In genomic region chr4:47837582-47838294, GRCh38 we compare ENCODE assay signal across 8 cellular contexts. TPM values are rescaled to one million over a fixed set of nuclear protein-coding genes. Genes with fewer than 3 reads are reported as not detected.
DNase-seq lines count a peak whose midpoint lies in the region; ATAC-seq, FAIRE-seq and TF ChIP-seq lines count a peak whose summit lies in the region.

CORIN (minus strand) TSS chr4:47838067; CDS start chr4:47837949, 118 bp downstream.

- no peak for FAIRE-seq in pancreas (lab: Jason Lieb, UNC)

- H3K9me3 Mint-ChIP-seq in activated CD8-positive, alpha-beta memory T cell treated with anti-CD3 and anti-CD28 coated beads, Interleukin-2, amount 10 ng/mL, durations not matched to agents 7 days and 5 days (ENCODE audit: low read depth): no peaks in the 10 kb centered on the region

- ATAC-seq in HG03378 (IDR thresholded peaks at IDR 0.05; ENCODE audit: unreplicated experiment): peak; percentile 1
- peak; percentile 26 for ATAC-seq in activated CD8-positive, alpha-beta memory T cell treated with anti-CD3 and anti-CD28 coated beads, Interleukin-2, amount 10 ng/mL, durations not matched to agents 7 days and 5 days
- peak; percentile 7 for ATAC-seq in gastroesophageal sphincter
- ATAC-seq in pancreas: peak; percentile 58 to 65 (median 62)
- ATAC-seq in GM18519 (IDR thresholded peaks at IDR 0.05; ENCODE audit: low FRiP score, unreplicated experiment): no peak

- H3K9me3 ChIP-seq in gastroesophageal sphincter (peaks cover 0 to 5% (median 0%) of the 10 kb centered on the region in 3 donors), pancreas (no peaks in the 10 kb centered on the region)

- TF ChIP-seq EP300 in gastroesophageal sphincter (IDR thresholded peaks at IDR 0.05): no peak

- H3K36me3 ChIP-seq in gastroesophageal sphincter (no peaks in the 10 kb centered on the region), pancreas (no peaks in the 10 kb centered on the region)

- H3K27ac ChIP-seq in gastroesophageal sphincter: peak within 1 kb of the TSS in 1 of 4 donors; percentile 46
- H3K27ac ChIP-seq in pancreas: no peak within 1 kb of the TSS

- intact Hi-C loops in pancreas (cut with DNase I): loop anchor here in 2 of 3 donors (10.0 kb wide), 3 partner anchors 133 to 163 kb away; no protein-coding TSS in a partner anchor

- 11 to 18% methylated on average over 3 to 18 of the region's 45 CpGs for WGBS in gastroesophageal sphincter (ENCODE audit: low coverage in 1 of 2), 2 donors
- WGBS in pancreas, 2 donors: 2 to 3% methylated on average over 45 of the region's 45 CpGs

- H3K4me1 ChIP-seq in gastroesophageal sphincter: peaks cover 0 to 35% (median 19%) of the 10 kb centered on the region in 3 donors
- H3K4me1 ChIP-seq in pancreas: peaks cover 0 to 7% (median 5%) of the 10 kb centered on the region in 3 donors

- H3K4me3 Mint-ChIP-seq in activated CD8-positive, alpha-beta memory T cell treated with anti-CD3 and anti-CD28 coated beads, Interleukin-2, amount 10 ng/mL, durations not matched to agents 7 days and 5 days: peak within 1 kb of the TSS; percentile 74

- H3K27me3 ChIP-seq in gastroesophageal sphincter (no peaks in the 10 kb centered on the region), pancreas (peaks cover 0 to 2% (median 0%) of the 10 kb centered on the region in 4 donors)

- peaks cover 19% of the 10 kb centered on the region for H3K27me3 Mint-ChIP-seq in activated CD8-positive, alpha-beta memory T cell treated with anti-CD3 and anti-CD28 coated beads, Interleukin-2, amount 10 ng/mL, durations not matched to agents 7 days and 5 days

- peaks cover 3% of the 10 kb centered on the region for H3K36me3 Mint-ChIP-seq in activated CD8-positive, alpha-beta memory T cell treated with anti-CD3 and anti-CD28 coated beads, Interleukin-2, amount 10 ng/mL, durations not matched to agents 7 days and 5 days

- H3K4me3 ChIP-seq in gastroesophageal sphincter (peak within 1 kb of the TSS; percentile 35 to 57), pancreas (peak within 1 kb of the TSS; percentile 14 to 58 (median 45))

- TF ChIP-seq CTCF in gastroesophageal sphincter (IDR thresholded peaks at IDR 0.05) (no peak), pancreas (IDR thresholded peaks at IDR 0.05) (no peak)

- peak; percentile 23 for DNase-seq in stimulated activated CD4-positive, alpha-beta T cell treated with anti-CD3 and anti-CD28 coated beads, Interleukin-12 subunit alpha, Interleukin-12 subunit beta, amount 100 ng/mL, for 4 hours
- DNase-seq in stimulated activated CD4-positive, alpha-beta T cell treated with anti-CD3 and anti-CD28 coated beads, Interleukin-4, amount 100 ng/mL, for 24 hours: no peak
- DNase-seq in activated CD8-positive, alpha-beta memory T cell treated with anti-CD3 and anti-CD28 coated beads, Interleukin-2, amount 10 ng/mL, durations not matched to agents 7 days and 5 days: no peak
- DNase-seq in pancreas (peak in 4 of 6 donors; percentile 25 to 72 (median 32)), UCSD-AML1 (lab: John Stamatoyannopoulos, UW; ENCODE audit: unreplicated experiment) (no peak)

- H3K27ac Mint-ChIP-seq in activated CD8-positive, alpha-beta memory T cell treated with anti-CD3 and anti-CD28 coated beads, Interleukin-2, amount 10 ng/mL, durations not matched to agents 7 days and 5 days: no peak within 1 kb of the TSS

- CTCF ChIA-PET in activated CD8-positive, alpha-beta memory T cell treated with anti-CD3 and anti-CD28 coated beads, Interleukin-2, amount 10 ng/mL, durations not matched to agents 7 days and 5 days (lab: Charles Lee): interaction anchor here (1.1 to 2.5 kb wide), 11 partner anchors 31 to 152 kb away, joined by 3 to 20 read pairs (median 4); no protein-coding TSS in a partner anchor

- peaks cover 16% of the 10 kb centered on the region for H3K4me1 Mint-ChIP-seq in activated CD8-positive, alpha-beta memory T cell treated with anti-CD3 and anti-CD28 coated beads, Interleukin-2, amount 10 ng/mL, durations not matched to agents 7 days and 5 days

- no peak for TF ChIP-seq POLR2A in gastroesophageal sphincter (IDR thresholded peaks at IDR 0.05)

RNA-seq across cellular contexts. Expression of gene CORIN, which starts in this region (rescaled TPM):
- not detected for total RNA-seq in activated CD8-positive, alpha-beta memory T cell treated with anti-CD3 and anti-CD28 coated beads, Interleukin-2, amount 10 ng/mL, durations not matched to agents 7 days and 5 days
- 1 to 10 TPM in 3 of 4 donors, under 1 TPM in 1; 0.47 to 3.3 (median 2.2) TPM for total RNA-seq in gastroesophageal sphincter
- 1 to 10 TPM in 1 of 6 donors, under 1 TPM in 5; 0.12 to 1.1 (median 0.34) TPM for total RNA-seq in pancreas
- polyA plus RNA-seq in pancreas: under 1 TPM in 1 of 2 donors, not detected in 1; 0.05 TPM

Comparison
In these comparisons a context has a peak if more than half of its experiments do, and no peak if none do; other contexts are left out.
1. DNase-seq: peak in stimulated activated CD4-positive, alpha-beta T cell treated with anti-CD3 and anti-CD28 coated beads, Interleukin-12 subunit alpha, Interleukin-12 subunit beta, amount 100 ng/mL, for 4 hours (single experiment) and pancreas (4 of 6); none in stimulated activated CD4-positive, alpha-beta T cell treated with anti-CD3 and anti-CD28 coated beads, Interleukin-4, amount 100 ng/mL, for 24 hours (single experiment), activated CD8-positive, alpha-beta memory T cell treated with anti-CD3 and anti-CD28 coated beads, Interleukin-2, amount 10 ng/mL, durations not matched to agents 7 days and 5 days (single experiment) and UCSD-AML1 (single experiment).
2. Peak in ATAC-seq in activated CD8-positive, alpha-beta memory T cell treated with anti-CD3 and anti-CD28 coated beads, Interleukin-2, amount 10 ng/mL, durations not matched to agents 7 days and 5 days; RNA of the gene not detected or under 1 TPM.